ENCODE assay signal across 1 cellular context in genomic region chr5:127288676-127289075, GRCh38.
TF ChIP-seq lines count a peak whose summit lies in the region.

No MANE protein-coding gene starts in this region.

TF ChIP-seq in H1, 55 proteins besides CTCF, POLR2A, EP300 and RAD21 (continued from another document):
- no peak for TF ChIP-seq CTBP2 (IDR thresholded peaks at IDR 0.05; ENCODE audit: borderline replicate concordance, insufficient read depth, insufficient read length, low read length)
TF ChIP-seq in H1: peak in this region for 2.
